Comparison of ENCODE assay signal across 8 cellular contexts in the genomic region with DNA sequence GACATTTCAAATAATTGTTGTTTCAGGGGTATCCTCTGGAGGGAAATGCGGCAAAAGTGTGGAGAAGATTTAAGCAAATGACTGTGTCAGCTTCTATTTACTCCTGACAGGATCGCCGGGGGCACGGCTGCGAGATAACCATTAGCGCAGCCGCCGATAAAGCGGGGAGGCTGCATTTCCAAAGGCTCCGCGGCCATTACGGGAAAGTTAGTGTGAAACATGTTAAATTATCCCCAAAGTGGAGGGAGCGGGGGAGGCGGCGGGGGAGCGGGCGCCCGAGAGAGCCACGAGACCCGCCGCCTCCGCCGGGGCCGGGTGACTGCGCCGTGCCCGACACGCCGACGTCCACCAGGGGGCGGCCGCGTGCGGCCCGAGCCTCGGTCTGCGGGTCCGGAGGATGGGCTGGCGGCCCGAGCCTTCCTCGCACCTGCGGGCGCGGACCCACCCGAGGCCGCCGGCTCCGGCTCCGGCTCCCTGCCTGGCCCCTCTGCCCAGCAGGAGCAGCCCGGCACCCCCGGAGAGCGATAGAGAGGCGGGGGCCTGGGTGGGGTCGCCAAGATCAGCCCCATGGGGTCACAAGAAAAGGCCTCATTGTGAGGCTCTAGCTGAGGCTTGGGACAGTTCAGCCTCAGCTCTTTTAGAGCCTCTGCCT.
DNase-seq lines count a peak whose midpoint lies in the region; ATAC-seq and TF ChIP-seq lines count a peak whose summit lies in the region.

No MANE protein-coding gene starts in this region.

- H3K4me1 ChIP-seq in HUES48 (ENCODE audit: control insufficient read depth, insufficient read depth, low read length): peaks cover 17% of the 10 kb centered on the region
- no peaks in the 10 kb centered on the region for H3K4me1 ChIP-seq in trophoblast cell (ENCODE audit: control insufficient read depth in 1 of 2, insufficient read depth in 2 of 2, low read length in 2 of 2)

- peaks cover 75% of the 10 kb centered on the region for H3K27me3 ChIP-seq in CD4-positive, alpha-beta T cell (ENCODE audit: control insufficient read depth, insufficient read depth, low read length)
- H3K27me3 ChIP-seq in HUES48 (ENCODE audit: control insufficient read depth, insufficient read depth, low read length) (peaks cover 72% of the 10 kb centered on the region), trophoblast cell (ENCODE audit: insufficient read depth, low read length) (peaks cover 28% of the 10 kb centered on the region)

- H3K18ac ChIP-seq in trophoblast cell (ENCODE audit: low read length): no peak overlapping the region

- peak overlapping the region; percentile 57 for H3K4me3 ChIP-seq in HUES48 (ENCODE audit: low read depth, low read length)
- peak overlapping the region; percentile 13 for H3K4me3 ChIP-seq in epithelial cell of proximal tubule (ENCODE audit: low read depth, low read length)
- H3K4me3 ChIP-seq in trophoblast cell (ENCODE audit: low read depth, low read length): no peak overlapping the region

- H3K4me2 ChIP-seq in trophoblast cell (ENCODE audit: low read length): no peak overlapping the region

- H4K91ac ChIP-seq in trophoblast cell (ENCODE audit: low read depth, low read length): no peak overlapping the region

- H2AK5ac ChIP-seq in trophoblast cell (ENCODE audit: low read length): no peak overlapping the region

- H3K27ac ChIP-seq in CD4-positive, alpha-beta T cell (ENCODE audit: low read depth, low read length): no peak overlapping the region
- no peak overlapping the region for H3K27ac ChIP-seq in HUES48 (ENCODE audit: low read depth, low read length)
- no peak overlapping the region for H3K27ac ChIP-seq in trophoblast cell (ENCODE audit: low read depth, low read length)

- no peaks in the 10 kb centered on the region for H3K9me3 Mint-ChIP-seq in CD4-positive, alpha-beta T cell
- H3K9me3 Mint-ChIP-seq in activated CD8-positive, alpha-beta T cell treated with anti-CD3 and anti-CD28 coated beads, Interleukin-2, amount 10 ng/mL, durations not matched to agents 7 days and 5 days (ENCODE audit: insufficient read depth): no peaks in the 10 kb centered on the region

- peaks cover 84% of the 10 kb centered on the region for H3K27me3 Mint-ChIP-seq in CD4-positive, alpha-beta T cell
- peaks cover 55% of the 10 kb centered on the region for H3K27me3 Mint-ChIP-seq in activated CD8-positive, alpha-beta T cell treated with anti-CD3 and anti-CD28 coated beads, Interleukin-2, amount 10 ng/mL, durations not matched to agents 7 days and 5 days (ENCODE audit: low read depth)

- no peak overlapping the region for H2BK12ac ChIP-seq in trophoblast cell (ENCODE audit: low read length)

- CTCF ChIA-PET in CD4-positive, alpha-beta T cell (lab: Charles Lee): interaction anchor here (1.1 kb wide), 1 partner anchor 109 kb away, joined by 4 read pairs; no protein-coding TSS in a partner anchor
- CTCF ChIA-PET in activated CD8-positive, alpha-beta T cell treated with anti-CD3 and anti-CD28 coated beads, Interleukin-2, amount 10 ng/mL, durations not matched to agents 7 days and 5 days (lab: Charles Lee): interaction anchor here (0.9 to 1.6 kb wide), 4 partner anchors 71 to 208 kb away, joined by 4 to 14 read pairs (median 6); no protein-coding TSS in a partner anchor

- no peak overlapping the region for H2BK120ac ChIP-seq in trophoblast cell (ENCODE audit: insufficient read depth, low read length, poor library complexity)

- H3K9ac ChIP-seq in HUES48 (ENCODE audit: low read depth, low read length): no peak overlapping the region
- H3K9ac ChIP-seq in trophoblast cell (ENCODE audit: low read length): no peak overlapping the region

- H3K4me1 Mint-ChIP-seq in CD4-positive, alpha-beta T cell (ENCODE audit: low read depth): peaks cover 9% of the 10 kb centered on the region
- H3K4me1 Mint-ChIP-seq in activated CD8-positive, alpha-beta T cell treated with anti-CD3 and anti-CD28 coated beads, Interleukin-2, amount 10 ng/mL, durations not matched to agents 7 days and 5 days (ENCODE audit: low read depth): peaks cover 7% of the 10 kb centered on the region

- no peak overlapping the region for H2BK5ac ChIP-seq in trophoblast cell (ENCODE audit: low read depth, low read length, poor library complexity)

- no peak overlapping the region for H2AFZ ChIP-seq in trophoblast cell (ENCODE audit: insufficient read depth, low read length, poor library complexity)

- WGBS in trophoblast cell (ENCODE audit: extremely low coverage, insufficient coverage, insufficient read length): no CpG with 5 or more reads among the region's 54 CpGs

- H3K36me3 Mint-ChIP-seq in CD4-positive, alpha-beta T cell (ENCODE audit: low read depth): no peaks in the 10 kb centered on the region
- no peaks in the 10 kb centered on the region for H3K36me3 Mint-ChIP-seq in activated CD8-positive, alpha-beta T cell treated with anti-CD3 and anti-CD28 coated beads, Interleukin-2, amount 10 ng/mL, durations not matched to agents 7 days and 5 days (ENCODE audit: low read depth)

- no peak overlapping the region for H4K8ac ChIP-seq in trophoblast cell (ENCODE audit: low read depth, low read length)

- ATAC-seq in CD4-positive, alpha-beta T cell (ENCODE audit: poor library complexity): peak; percentile 66
- peak; percentile 94 for ATAC-seq in activated CD8-positive, alpha-beta T cell treated with anti-CD3 and anti-CD28 coated beads, Interleukin-2, amount 10 ng/mL, durations not matched to agents 7 days and 5 days
- ATAC-seq in HG03159 (IDR thresholded peaks at IDR 0.05; ENCODE audit: unreplicated experiment) (no peak), sciatic nerve (no peak), GM21737 (IDR thresholded peaks at IDR 0.05; ENCODE audit: unreplicated experiment) (no peak)

- H3K27ac Mint-ChIP-seq in CD4-positive, alpha-beta T cell: no peak overlapping the region
- H3K27ac Mint-ChIP-seq in activated CD8-positive, alpha-beta T cell treated with anti-CD3 and anti-CD28 coated beads, Interleukin-2, amount 10 ng/mL, durations not matched to agents 7 days and 5 days: no peak overlapping the region

- H3K14ac ChIP-seq in trophoblast cell (ENCODE audit: low read length): no peak overlapping the region

- DNase-seq in CD4-positive, alpha-beta T cell: peak; percentile 15 to 63 (median 44)
- peak; percentile 68 for DNase-seq in activated CD8-positive, alpha-beta T cell treated with anti-CD3 and anti-CD28 coated beads, Interleukin-2, amount 10 ng/mL, durations not matched to agents 7 days and 5 days
- no peak for DNase-seq in epithelial cell of proximal tubule (ENCODE audit: low read depth)
- DNase-seq in trophoblast cell: peak; percentile 22 to 79
- no peak for DNase-seq in sciatic nerve (ENCODE audit: low spot score)

- H3K79me2 ChIP-seq in trophoblast cell (ENCODE audit: control insufficient read depth, insufficient read depth, low read length, poor library complexity): no peaks in the 10 kb centered on the region

- no peaks in the 10 kb centered on the region for H3K79me1 ChIP-seq in trophoblast cell (ENCODE audit: low read length)

- POLR2A ChIA-PET in CD4-positive, alpha-beta T cell (lab: Charles Lee): no interaction called here
- POLR2A ChIA-PET in activated CD8-positive, alpha-beta T cell treated with anti-CD3 and anti-CD28 coated beads, Interleukin-2, amount 10 ng/mL, durations not matched to agents 7 days and 5 days (lab: Charles Lee): no interaction called here

- no peak overlapping the region for H3K4ac ChIP-seq in trophoblast cell (ENCODE audit: low read depth, low read length)

- no peaks in the 10 kb centered on the region for H3K9me3 ChIP-seq in CD4-positive, alpha-beta T cell (ENCODE audit: control insufficient read depth, low read length)
- H3K9me3 ChIP-seq in HUES48 (ENCODE audit: control insufficient read depth, insufficient read depth, low read length): no peaks in the 10 kb centered on the region
- peaks cover 3% of the 10 kb centered on the region for H3K9me3 ChIP-seq in trophoblast cell (ENCODE audit: insufficient read depth, low read depth, low read length)

- H3K36me3 ChIP-seq in HUES48 (ENCODE audit: control insufficient read depth, insufficient read depth, low read length) (no peaks in the 10 kb centered on the region), trophoblast cell (ENCODE audit: control insufficient read depth in 1 of 2, insufficient read depth in 2 of 2, low read length in 2 of 2) (no peaks in the 10 kb centered on the region)

- intact Hi-C loops in CD4-positive, alpha-beta T cell (cut with DNase I, micrococcal nuclease): loop anchor here (5.0 kb wide), 2 partner anchors 206 to 341 kb away; no protein-coding TSS in a partner anchor
- intact Hi-C loops in sciatic nerve (cut with DNase I): no loop called here

- peak; percentile 68 for TF ChIP-seq CTCF in CD4-positive, alpha-beta T cell (IDR thresholded peaks at IDR 0.05)
- peak; percentile 62 for TF ChIP-seq CTCF in epithelial cell of proximal tubule (conservative IDR thresholded peaks at IDR 0.05; ENCODE audit: low read depth, low read length)

- H3K23ac ChIP-seq in trophoblast cell (ENCODE audit: low read length): no peak overlapping the region

- H4K12ac ChIP-seq in trophoblast cell (ENCODE audit: low read depth, low read length): no peak overlapping the region

- no peak overlapping the region for H3K4me3 Mint-ChIP-seq in CD4-positive, alpha-beta T cell
- no peak overlapping the region for H3K4me3 Mint-ChIP-seq in activated CD8-positive, alpha-beta T cell treated with anti-CD3 and anti-CD28 coated beads, Interleukin-2, amount 10 ng/mL, durations not matched to agents 7 days and 5 days

Comparison
In these comparisons a context has a peak if more than half of its experiments do, and no peak if none do; other contexts are left out.
1. ATAC-seq: peak in CD4-positive, alpha-beta T cell (single experiment) and activated CD8-positive, alpha-beta T cell treated with anti-CD3 and anti-CD28 coated beads, Interleukin-2, amount 10 ng/mL, durations not matched to agents 7 days and 5 days (single experiment); none in HG03159 (single experiment), sciatic nerve (single experiment) and GM21737 (single experiment).
2. DNase-seq: peak in CD4-positive, alpha-beta T cell (10 of 10), activated CD8-positive, alpha-beta T cell treated with anti-CD3 and anti-CD28 coated beads, Interleukin-2, amount 10 ng/mL, durations not matched to agents 7 days and 5 days (single experiment) and trophoblast cell (2 of 2); none in epithelial cell of proximal tubule (single experiment) and sciatic nerve (single experiment).